23 cellular contexts compared by ENCODE assay signal in genomic region chr1:246351726-246352125, GRCh38.
"Had no signal": no experiment of that assay in that cellular context is flagged by ENCODE, and none has a peak within 500 bp of the region (broad histone marks: within the 10 kb centered on the region; RNA-seq: fewer than 3 reads in every experiment).

No MANE protein-coding gene starts in this region.

- H3K27ac ChIP-seq: coronary artery, esophagus muscularis mucosa, neural progenitor cell, parathyroid adenoma, sigmoid colon, spleen, tibial artery had no signal

- H3K9me3 ChIP-seq: sigmoid colon, testis had no signal

- ATAC-seq: naive thymus-derived CD4-positive, alpha-beta T cell; right cardiac atrium; stimulated activated memory B cell treated with anti-CD40 and anti-IgM and Interleukin-4, amounts not matched to agents 10 μg/mL and 1 μg/mL and 100 μg/mL, for 72 hours; stimulated activated naive CD8-positive, alpha-beta T cell treated with anti-CD3 and anti-CD28 coated beads, Interleukin-15, Interleukin-2, amounts not matched to agents 100 U/mL and 50 U/mL, for 24 hours had no signal

- H3K36me3 ChIP-seq: neural progenitor cell, sigmoid colon, tibial artery had no signal

- H3K9ac ChIP-seq: neural progenitor cell, parathyroid adenoma had no signal

- H3K27me3 ChIP-seq: esophagus muscularis mucosa, neural progenitor cell, sigmoid colon, spleen, testis, tibial artery had no signal

- H3K79me2 ChIP-seq: parathyroid adenoma had no signal

- H3K4me3 ChIP-seq: coronary artery, esophagus muscularis mucosa, neural progenitor cell, sigmoid colon, spleen, testis, tibial artery had no signal

- H2AFZ ChIP-seq: neural progenitor cell, parathyroid adenoma had no signal

- H3K4me1 ChIP-seq: esophagus muscularis mucosa, parathyroid adenoma, sigmoid colon, spleen, tibial artery had no signal

- H3K4me2 ChIP-seq: neural progenitor cell had no signal

- DNase-seq: dermis blood vessel endothelial cell; effector memory CD4-positive, alpha-beta T cell; foreskin melanocyte; hypothalamus; immature natural killer cell; islet precursor cell; kidney glomerular epithelial cell; mesendoderm; midbrain; naive thymus-derived CD4-positive, alpha-beta T cell; sigmoid colon; spleen; stimulated activated CD4-positive, alpha-beta T cell treated with anti-CD3 and anti-CD28 coated beads, Interleukin-4, amount 100 ng/mL, for 4 hours; stimulated activated naive CD8-positive, alpha-beta T cell treated with anti-CD3 and anti-CD28 coated beads, Interleukin-15, Interleukin-2, amounts not matched to agents 100 U/mL and 50 U/mL, for 24 hours; substantia nigra; testis; tibial artery had no signal
